ENCODE assay signal across 22 cellular contexts in genomic region chr20:1646975-1647431, GRCh38. TPM values are rescaled to one million over a fixed set of nuclear protein-coding genes. Genes with fewer than 3 reads are reported as not detected.
DNase-seq lines count a peak whose midpoint lies in the region; ATAC-seq and TF ChIP-seq lines count a peak whose summit lies in the region.
"Had no signal": no experiment of that assay in that cellular context is flagged by ENCODE, and none has a peak within 500 bp of the region (broad histone marks: within the 10 kb centered on the region; RNA-seq: fewer than 3 reads in every experiment).

No MANE protein-coding gene starts in this region.

- peak in 1 of 2 donors; percentile 20 for ATAC-seq in CD4-positive, CD25-positive, alpha-beta regulatory T cell (ENCODE audit: low read depth in 2 of 2)
- ATAC-seq in activated T-cell treated with anti-CD3 and anti-CD28 coated beads, Interleukin-2, amount 50 U/mL, for 72 hours (replicated peaks in 1 of 2), result peak; percentile 70 to 80
- ATAC-seq in naive thymus-derived CD4-positive, alpha-beta T cell, result no peak
- ATAC-seq: right lobe of liver; stimulated activated naive B cell treated with anti-CD40 and anti-IgM and Interleukin-4, amounts not matched to agents 10 μg/mL and 1 μg/mL and 100 μg/mL, for 72 hours had no signal

- no peak overlapping the region for H2AFZ ChIP-seq in hepatocyte

- H3K9me3 Mint-ChIP-seq in T-helper 1 cell treated with Interleukin-12 subunit alpha and Interleukin-12 subunit beta and Interleukin-4 antibody, amounts not matched to agents 30 μg/mL and 1 μg/mL, for 36 hours, result no peaks in the 10 kb centered on the region
- H3K9me3 Mint-ChIP-seq in CD4-positive, CD25-positive, alpha-beta regulatory T cell, result peaks cover 0 to 1% (median 0%) of the 10 kb centered on the region in 7 donors
- H3K9me3 Mint-ChIP-seq in activated T-cell treated with anti-CD3 and anti-CD28 coated beads, Interleukin-2, amount 50 U/mL, for 72 hours, result no peaks in the 10 kb centered on the region
- H3K9me3 Mint-ChIP-seq in naive thymus-derived CD4-positive, alpha-beta T cell, result peaks cover 0 to 9% (median 0%) of the 10 kb centered on the region in 11 donors
- H3K9me3 Mint-ChIP-seq: brain; stimulated activated naive B cell treated with anti-CD40 and anti-IgM and Interleukin-4, amounts not matched to agents 10 μg/mL and 1 μg/mL and 100 μg/mL, for 72 hours had no signal

- no peaks in the 10 kb centered on the region for H3K27me3 Mint-ChIP-seq in T-helper 1 cell treated with Interleukin-12 subunit alpha and Interleukin-12 subunit beta and Interleukin-4 antibody, amounts not matched to agents 30 μg/mL and 1 μg/mL, for 36 hours (ENCODE audit: low read depth)
- no peaks in the 10 kb centered on the region for H3K27me3 Mint-ChIP-seq in CD4-positive, CD25-positive, alpha-beta regulatory T cell
- H3K27me3 Mint-ChIP-seq in activated T-cell treated with anti-CD3 and anti-CD28 coated beads, Interleukin-2, amount 50 U/mL, for 72 hours (ENCODE audit: low read depth), result no peaks in the 10 kb centered on the region
- no peaks in the 10 kb centered on the region for H3K27me3 Mint-ChIP-seq in naive thymus-derived CD4-positive, alpha-beta T cell

- no peak for TF ChIP-seq POLR2A in spleen (IDR thresholded peaks at IDR 0.05)

- peaks cover 59% of the 10 kb centered on the region for H3K36me3 ChIP-seq in CD4-positive, CD25-positive, alpha-beta regulatory T cell (ENCODE audit: control insufficient read depth, insufficient read depth, low read length)
- H3K36me3 ChIP-seq in naive thymus-derived CD4-positive, alpha-beta T cell (ENCODE audit: control insufficient read depth in 2 of 3, insufficient read depth in 3 of 3, low read length in 3 of 3), result peaks cover 4 to 49% (median 16%) of the 10 kb centered on the region in 3 experiments
- peaks cover 0 to 13% (median 0%) of the 10 kb centered on the region in 6 donors for H3K36me3 ChIP-seq in spleen
- H3K36me3 ChIP-seq in hepatocyte (replicated peaks; ENCODE audit: insufficient read depth, low read depth), result no peaks in the 10 kb centered on the region
- H3K36me3 ChIP-seq: esophagus muscularis mucosa, right lobe of liver, tibial nerve had no signal

- peaks cover 44% of the 10 kb centered on the region for H3K36me3 Mint-ChIP-seq in T-helper 1 cell treated with Interleukin-12 subunit alpha and Interleukin-12 subunit beta and Interleukin-4 antibody, amounts not matched to agents 30 μg/mL and 1 μg/mL, for 36 hours (ENCODE audit: low read depth)
- peaks cover 44% of the 10 kb centered on the region for H3K36me3 Mint-ChIP-seq in CD4-positive, CD25-positive, alpha-beta regulatory T cell
- H3K36me3 Mint-ChIP-seq in activated T-cell treated with anti-CD3 and anti-CD28 coated beads, Interleukin-2, amount 50 U/mL, for 72 hours (ENCODE audit: insufficient read depth in 2 of 2), result peaks cover 2 to 3% of the 10 kb centered on the region in 2 donors
- H3K36me3 Mint-ChIP-seq in naive thymus-derived CD4-positive, alpha-beta T cell, result peaks cover 0 to 62% (median 44%) of the 10 kb centered on the region in 5 donors
- H3K36me3 Mint-ChIP-seq: brain; stimulated activated naive B cell treated with anti-CD40 and anti-IgM and Interleukin-4, amounts not matched to agents 10 μg/mL and 1 μg/mL and 100 μg/mL, for 72 hours had no signal

- H3K4me3 ChIP-seq in CD4-positive, CD25-positive, alpha-beta regulatory T cell (ENCODE audit: low read depth, low read length), result no peak overlapping the region
- H3K4me3 ChIP-seq in naive thymus-derived CD4-positive, alpha-beta T cell (ENCODE audit: low read length), result peak overlapping the region; percentile 15
- H3K4me3 ChIP-seq in spleen (no peak overlapping the region), hepatocyte (no peak overlapping the region)
- H3K4me3 ChIP-seq: esophagus muscularis mucosa, right lobe of liver, tibial nerve had no signal

- H3K4me2 ChIP-seq in hepatocyte, result no peak overlapping the region

- 88 to 97% (median 90%) methylated on average over 3 of the region's 3 CpGs for WGBS in spleen, 5 donors
- WGBS in hepatocyte (ENCODE audit: low lambda C conversion rate, missing lambda C conversion rate), result 88% methylated on average over 3 of the region's 3 CpGs

- no peak for TF ChIP-seq CTCF in spleen (IDR thresholded peaks at IDR 0.05 in 8 of 11, conservative IDR thresholded peaks at IDR 0.05 in 3 of 11)
- TF ChIP-seq CTCF in hepatocyte (IDR thresholded peaks at IDR 0.05; ENCODE audit: poor library complexity), result no peak

- H3K4me1 ChIP-seq in CD4-positive, CD25-positive, alpha-beta regulatory T cell (ENCODE audit: control insufficient read depth, insufficient read depth, low read length, poor library complexity, severe bottlenecking), result peaks cover 31% of the 10 kb centered on the region
- peaks cover 30 to 53% of the 10 kb centered on the region in 2 donors for H3K4me1 ChIP-seq in naive thymus-derived CD4-positive, alpha-beta T cell (ENCODE audit: control insufficient read depth in 2 of 2, insufficient read depth in 2 of 2, low read length in 2 of 2)
- H3K4me1 ChIP-seq in spleen, result peaks cover 0 to 16% (median 6%) of the 10 kb centered on the region in 6 donors
- no peaks in the 10 kb centered on the region for H3K4me1 ChIP-seq in hepatocyte (ENCODE audit: insufficient read depth)
- H3K4me1 ChIP-seq: esophagus muscularis mucosa, right lobe of liver, tibial nerve had no signal

- H4K20me1 ChIP-seq in hepatocyte (ENCODE audit: insufficient read depth, poor library complexity, severe bottlenecking), result no peaks in the 10 kb centered on the region

- CTCF ChIA-PET in naive thymus-derived CD4-positive, alpha-beta T cell (lab: Charles Lee), result interaction anchor here (0.8 kb wide), 1 partner anchor 13 kb away, joined by 4 read pairs; no protein-coding TSS in a partner anchor

- H3K4me1 Mint-ChIP-seq in T-helper 1 cell treated with Interleukin-12 subunit alpha and Interleukin-12 subunit beta and Interleukin-4 antibody, amounts not matched to agents 30 μg/mL and 1 μg/mL, for 36 hours (ENCODE audit: low read depth), result peaks cover 33% of the 10 kb centered on the region
- peaks cover 14 to 64% (median 43%) of the 10 kb centered on the region in 4 donors for H3K4me1 Mint-ChIP-seq in CD4-positive, CD25-positive, alpha-beta regulatory T cell
- H3K4me1 Mint-ChIP-seq in activated T-cell treated with anti-CD3 and anti-CD28 coated beads, Interleukin-2, amount 50 U/mL, for 72 hours (ENCODE audit: low read depth), result peaks cover 54% of the 10 kb centered on the region
- peaks cover 14 to 75% (median 66%) of the 10 kb centered on the region in 7 donors for H3K4me1 Mint-ChIP-seq in naive thymus-derived CD4-positive, alpha-beta T cell
- H3K4me1 Mint-ChIP-seq: brain had no signal

- intact Hi-C loops in naive thymus-derived CD4-positive, alpha-beta T cell (cut with micrococcal nuclease), result loop anchor here in 1 of 2 donors (1.0 kb wide), 1 partner anchor 9 kb away; no protein-coding TSS in a partner anchor
- intact Hi-C loops in spleen (cut with DNase I; ENCODE audit: low total_unique reads), result loop anchor here (10.0 kb wide), 1 partner anchor 88 kb away; no protein-coding TSS in a partner anchor

- peak overlapping the region; percentile 16 for H3K4me3 Mint-ChIP-seq in T-helper 1 cell treated with Interleukin-12 subunit alpha and Interleukin-12 subunit beta and Interleukin-4 antibody, amounts not matched to agents 30 μg/mL and 1 μg/mL, for 36 hours
- H3K4me3 Mint-ChIP-seq in CD4-positive, CD25-positive, alpha-beta regulatory T cell, result peak overlapping the region in 2 of 4 donors; percentile 60 to 69
- H3K4me3 Mint-ChIP-seq in activated T-cell treated with anti-CD3 and anti-CD28 coated beads, Interleukin-2, amount 50 U/mL, for 72 hours, result peak overlapping the region; percentile 21 to 45
- peak overlapping the region; percentile 15 to 81 (median 69) for H3K4me3 Mint-ChIP-seq in naive thymus-derived CD4-positive, alpha-beta T cell
- H3K4me3 Mint-ChIP-seq: brain; stimulated activated naive B cell treated with anti-CD40 and anti-IgM and Interleukin-4, amounts not matched to agents 10 μg/mL and 1 μg/mL and 100 μg/mL, for 72 hours had no signal

- no peaks in the 10 kb centered on the region for H3K9me3 ChIP-seq in CD4-positive, CD25-positive, alpha-beta regulatory T cell (ENCODE audit: control insufficient read depth in 2 of 2, low read length in 2 of 2)
- no peaks in the 10 kb centered on the region for H3K9me3 ChIP-seq in naive thymus-derived CD4-positive, alpha-beta T cell (ENCODE audit: control insufficient read depth in 2 of 3, low read length in 3 of 3)
- no peaks in the 10 kb centered on the region for H3K9me3 ChIP-seq in spleen
- H3K9me3 ChIP-seq in hepatocyte (ENCODE audit: low read depth), result no peaks in the 10 kb centered on the region
- H3K9me3 ChIP-seq: esophagus muscularis mucosa, right lobe of liver, tibial nerve had no signal

- no peak overlapping the region for H3K27ac ChIP-seq in CD4-positive, CD25-positive, alpha-beta regulatory T cell (ENCODE audit: insufficient read depth, low read length, poor library complexity, severe bottlenecking)
- H3K27ac ChIP-seq in naive thymus-derived CD4-positive, alpha-beta T cell (ENCODE audit: low read depth, low read length), result peak overlapping the region; percentile 60
- H3K27ac ChIP-seq in spleen (no peak overlapping the region), hepatocyte (no peak overlapping the region)
- H3K27ac ChIP-seq: 22Rv1, esophagus muscularis mucosa, right lobe of liver, tibial nerve had no signal

- no peaks in the 10 kb centered on the region for H3K9me2 ChIP-seq in hepatocyte (replicated peaks; ENCODE audit: insufficient read depth)

- H3K27me3 ChIP-seq in CD4-positive, CD25-positive, alpha-beta regulatory T cell (ENCODE audit: control insufficient read depth, insufficient read depth, low read length), result no peaks in the 10 kb centered on the region
- H3K27me3 ChIP-seq in naive thymus-derived CD4-positive, alpha-beta T cell (ENCODE audit: control insufficient read depth in 2 of 2, insufficient read depth in 2 of 2, low read length in 2 of 2), result no peaks in the 10 kb centered on the region
- H3K27me3 ChIP-seq in spleen (replicated peaks in 1 of 7) (no peaks in the 10 kb centered on the region), hepatocyte (no peaks in the 10 kb centered on the region)
- H3K27me3 ChIP-seq: right lobe of liver, tibial nerve had no signal

- H3K79me2 ChIP-seq in hepatocyte, result no peaks in the 10 kb centered on the region

- DNase-seq in T-helper 1 cell (no peak), spleen (no peak), hepatocyte (ENCODE audit: low spot score) (no peak), globus pallidus (ENCODE audit: low spot score) (no peak)
- DNase-seq in CD4-positive, CD25-positive, alpha-beta regulatory T cell, result no peak
- no peak for DNase-seq in activated T-cell treated with anti-CD3 and anti-CD28 coated beads, Interleukin-2, amount 50 U/mL, for 72 hours
- DNase-seq in naive thymus-derived CD4-positive, alpha-beta T cell, result peak in 1 of 9 donors; percentile 26
- DNase-seq: islet precursor cell; NCI-H1417; NCI-H446; right lobe of liver; SHP77 treated with DMSO at 0.1 percent for 48 hours; stimulated activated naive B cell treated with anti-CD40 and anti-IgM and Interleukin-4, amounts not matched to agents 10 μg/mL and 1 μg/mL and 100 μg/mL, for 72 hours had no signal

- peak overlapping the region; percentile 65 for H3K27ac Mint-ChIP-seq in T-helper 1 cell treated with Interleukin-12 subunit alpha and Interleukin-12 subunit beta and Interleukin-4 antibody, amounts not matched to agents 30 μg/mL and 1 μg/mL, for 36 hours
- H3K27ac Mint-ChIP-seq in CD4-positive, CD25-positive, alpha-beta regulatory T cell, result peak overlapping the region; percentile 48 to 87 (median 85)
- H3K27ac Mint-ChIP-seq in activated T-cell treated with anti-CD3 and anti-CD28 coated beads, Interleukin-2, amount 50 U/mL, for 72 hours, result peak overlapping the region; percentile 2
- peak overlapping the region in 7 of 9 donors; percentile 40 to 87 (median 84) for H3K27ac Mint-ChIP-seq in naive thymus-derived CD4-positive, alpha-beta T cell
- H3K27ac Mint-ChIP-seq: brain; stimulated activated naive B cell treated with anti-CD40 and anti-IgM and Interleukin-4, amounts not matched to agents 10 μg/mL and 1 μg/mL and 100 μg/mL, for 72 hours had no signal

- POLR2A ChIA-PET in naive thymus-derived CD4-positive, alpha-beta T cell (lab: Charles Lee), result interaction anchor here (0.9 to 2.2 kb wide), 6 partner anchors 9 to 23 kb away, joined by 3 to 7 read pairs (median 4); no protein-coding TSS in a partner anchor

RNA-seq across cellular contexts. Expression of gene SIRPG, which starts 10.6 kb away (rescaled TPM):
- total RNA-seq in CD4-positive, CD25-positive, alpha-beta regulatory T cell, result 49.6 TPM
- polyA plus RNA-seq in CD4-positive, CD25-positive, alpha-beta regulatory T cell, result 100 to 1,000 TPM; 184 to 240 (median 197) TPM
- total RNA-seq in activated T-cell treated with anti-CD3 and anti-CD28 coated beads, Interleukin-2, amount 50 U/mL, for 72 hours, result 10 to 100 TPM; 37.0 to 55.4 TPM
- total RNA-seq in naive thymus-derived CD4-positive, alpha-beta T cell, result 10 to 100 TPM; 25.6 to 71.7 (median 50.2) TPM
- 100 to 1,000 TPM; 197 to 198 TPM for polyA plus RNA-seq in naive thymus-derived CD4-positive, alpha-beta T cell
- total RNA-seq in spleen (10 to 100 TPM in 3 of 7 donors, 1 to 10 TPM in 4; 5.1 to 13.2 (median 8.9) TPM), hepatocyte (not detected in 2 replicates)
- polyA plus RNA-seq in spleen (10 to 100 TPM in 1 of 3 donors, 1 to 10 TPM in 2; 5.2 to 13.6 (median 9.0) TPM), hepatocyte (not detected in 2 replicates)
- total RNA-seq: Daoy, esophagus muscularis mucosa, frontal cortex, MCF 10A had no signal
- polyA plus RNA-seq: neural cell had no signal

RNA-seq across cellular contexts. Expression of gene SIRPB1, which starts 27.2 kb away (rescaled TPM):
- 2.4 TPM for total RNA-seq in CD4-positive, CD25-positive, alpha-beta regulatory T cell
- polyA plus RNA-seq in CD4-positive, CD25-positive, alpha-beta regulatory T cell, result 10 to 100 TPM in 1 of 4 donors, 1 to 10 TPM in 1, under 1 TPM in 2; 0.73 to 12.8 (median 3.5) TPM
- total RNA-seq in activated T-cell treated with anti-CD3 and anti-CD28 coated beads, Interleukin-2, amount 50 U/mL, for 72 hours, result 1 to 10 TPM in 1 of 2 donors, under 1 TPM in 1; 0.91 to 1.6 TPM
- total RNA-seq in naive thymus-derived CD4-positive, alpha-beta T cell, result 10 to 100 TPM in 3 of 5 experiments, 1 to 10 TPM in 2; 4.6 to 28.2 (median 11.9) TPM
- polyA plus RNA-seq in naive thymus-derived CD4-positive, alpha-beta T cell, result 1 to 10 TPM; 2.2 to 7.9 TPM
- total RNA-seq in spleen, result 10 to 100 TPM; 15.0 to 89.5 (median 50.9) TPM
- 10 to 100 TPM in 1 of 3 donors, 1 to 10 TPM in 2; 1.4 to 18.8 (median 5.5) TPM for polyA plus RNA-seq in spleen
- 0.12 and 0.97 TPM in 2 replicates for total RNA-seq in hepatocyte
- polyA plus RNA-seq in hepatocyte, result 0.33 and 0.57 TPM in 2 replicates

Comparison
In these comparisons a context has a peak if more than half of its experiments do, and no peak if none do; other contexts are left out.
1. H3K27ac Mint-ChIP-seq: peak in every context shown above with its lines; median percentile 85 in CD4-positive, CD25-positive, alpha-beta regulatory T cell; 84 in naive thymus-derived CD4-positive, alpha-beta T cell; 65 in T-helper 1 cell treated with Interleukin-12 subunit alpha and Interleukin-12 subunit beta and Interleukin-4 antibody, amounts not matched to agents 30 μg/mL and 1 μg/mL, for 36 hours; 2 in activated T-cell treated with anti-CD3 and anti-CD28 coated beads, Interleukin-2, amount 50 U/mL, for 72 hours.